Comparison of ENCODE assay signal across 16 cellular contexts in genomic region chr4:121777625-121778024, GRCh38. TPM values are rescaled to one million over a fixed set of nuclear protein-coding genes. Genes with fewer than 3 reads are reported as not detected.
DNase-seq lines count a peak whose midpoint lies in the region; ATAC-seq, FAIRE-seq and TF ChIP-seq lines count a peak whose summit lies in the region.
"Had no signal": no experiment of that assay in that cellular context is flagged by ENCODE, and none has a peak within 500 bp of the region (broad histone marks: within the 10 kb centered on the region; RNA-seq: fewer than 3 reads in every experiment).

No MANE protein-coding gene starts in this region.

- peaks cover 0 to 18% of the 10 kb centered on the region in 2 experiments; a peak in 2 of 4 replicates for H3K4me1 ChIP-seq in SK-N-SH (ENCODE audit: control insufficient read depth in 1 of 2, insufficient read depth in 2 of 2, low read depth in 1 of 2, low read length in 1 of 2)
- H3K4me1 ChIP-seq in testis = no peaks in the 10 kb centered on the region

- peaks cover 62% of the 10 kb centered on the region for H3K27me3 Mint-ChIP-seq in mesothelial cell of epicardium (ENCODE audit: low read depth)

- WGBS in SK-N-SH (ENCODE audit: low lambda C conversion rate) = 24% methylated on average over 3 of the region's 3 CpGs
- WGBS in testis, 2 donors = 45 to 59% methylated on average over 3 of the region's 3 CpGs

- CTCF ChIA-PET in SK-N-SH (lab: Yijun Ruan, JAX) = no interaction called here

- H3K27me3 ChIP-seq in SK-N-SH (ENCODE audit: insufficient read depth) (no peaks in the 10 kb centered on the region), testis (no peaks in the 10 kb centered on the region)

- no peaks in the 10 kb centered on the region for H3K4me1 Mint-ChIP-seq in mesothelial cell of epicardium

- H3K9me3 Mint-ChIP-seq in mesothelial cell of epicardium = no peaks in the 10 kb centered on the region
- H3K9me3 Mint-ChIP-seq: nephron progenitor cell had no signal

- no peak for FAIRE-seq in D721Med (lab: Jason Lieb, UNC)

- no peaks in the 10 kb centered on the region for H3K9me2 ChIP-seq in SK-N-SH

- no peak overlapping the region for H3K27ac Mint-ChIP-seq in mesothelial cell of epicardium
- H3K27ac Mint-ChIP-seq: nephron progenitor cell had no signal

- no peaks in the 10 kb centered on the region for H3K9me3 ChIP-seq in SK-N-SH
- no peaks in the 10 kb centered on the region for H3K9me3 ChIP-seq in testis

- POLR2A ChIA-PET in SK-N-SH (lab: Yijun Ruan, JAX) = no interaction called here

- H3K36me3 Mint-ChIP-seq in mesothelial cell of epicardium = no peaks in the 10 kb centered on the region

- no peak for TF ChIP-seq POLR2A in testis (IDR thresholded peaks at IDR 0.05)

- ATAC-seq in GM18868 (IDR thresholded peaks at IDR 0.05; ENCODE audit: unreplicated experiment) = peak; percentile 64
- ATAC-seq in HG03025 (IDR thresholded peaks at IDR 0.05; ENCODE audit: low FRiP score, unreplicated experiment) = peak; percentile 43

- no peak for TF ChIP-seq EP300 in SK-N-SH (IDR thresholded peaks at IDR 0.05; ENCODE audit: borderline replicate concordance in 1 of 2, low read depth in 1 of 2, low read length in 1 of 2)

- no peak for TF ChIP-seq RAD21 in SK-N-SH (IDR thresholded peaks at IDR 0.05; ENCODE audit: low read length)

- intact Hi-C loops in testis (cut with DNase I; ENCODE audit: low total_unique reads) = no loop called here

- peaks cover 9% of the 10 kb centered on the region for H3F3A ChIP-seq in SK-N-SH (replicated peaks; ENCODE audit: insufficient read depth)

- no peak overlapping the region for H3K4me3 Mint-ChIP-seq in mesothelial cell of epicardium
- H3K4me3 Mint-ChIP-seq: nephron progenitor cell had no signal

- H3K9ac ChIP-seq in SK-N-SH = peak overlapping the region; percentile 14; the same call in 1 of the 2 replicates

- in situ Hi-C loops in ACHN (cut with HindIII; ENCODE audit: low pct_ligation_motif_present, low pct_unique_long_range_greater_than_20kb, low sequenced_read_pairs) = no loop called here

- H3K4me3 ChIP-seq in SK-N-SH (ENCODE audit: low read depth in 2 of 2, low read length in 1 of 2) (no peak overlapping the region), testis (no peak overlapping the region)
- H3K4me3 ChIP-seq: SK-N-MC had no signal

- H3K4me2 ChIP-seq in SK-N-SH = 0 out of 2 replicates have a peak overlapping the region, but pooled peaks have one; percentile 7

- no peaks in the 10 kb centered on the region for H3K36me3 ChIP-seq in SK-N-SH (replicated peaks in 1 of 2; ENCODE audit: control insufficient read depth in 1 of 2, insufficient read depth in 2 of 2, low read length in 1 of 2)
- no peaks in the 10 kb centered on the region for H3K36me3 ChIP-seq in testis (ENCODE audit: low read depth, missing control alignments)

- DNase-seq in ACHN (peak; percentile 10), SK-N-SH (no peak), D721Med (ENCODE audit: insufficient read length, low spot score) (no peak), testis (no peak), mesothelial cell of epicardium (ENCODE audit: low spot score in 2 of 2, unreplicated experiment in 2 of 2) (no peak), NCI-H2171 treated with DMSO at 0.1 percent for 48 hours (lab: John Stamatoyannopoulos, UW) (no peak)
- DNase-seq: activated gamma-delta T cell treated with Interleukin-2 at 50 U/mL for 16 hours, cerebellar nuclear complex, GOT3, islet precursor cell, NCI-H2171, nephron progenitor cell had no signal

- peak overlapping the region; percentile 55 for H2AFZ ChIP-seq in SK-N-SH (ENCODE audit: low read depth)

- no peaks in the 10 kb centered on the region for H4K20me1 ChIP-seq in SK-N-SH (ENCODE audit: insufficient read depth)

- H3K79me2 ChIP-seq in SK-N-SH (ENCODE audit: insufficient read depth) = no peaks in the 10 kb centered on the region

- TF ChIP-seq CTCF in SK-N-SH (IDR thresholded peaks at IDR 0.05) (no peak), D721Med (IDR thresholded peaks at IDR 0.05; ENCODE audit: insufficient read depth, missing control alignments) (no peak), testis (IDR thresholded peaks at IDR 0.05) (no peak), mesothelial cell of epicardium (IDR thresholded peaks at IDR 0.05; ENCODE audit: unreplicated experiment) (no peak)

- H3K27ac ChIP-seq in SK-N-SH (ENCODE audit: low read depth in 2 of 2, low read length in 1 of 2) (peak overlapping the region; percentile 60 to 75; a peak in 3 of 4 replicates), testis (no peak overlapping the region)
- H3K27ac ChIP-seq: C4-2B, SK-N-MC had no signal

TF ChIP-seq in SK-N-SH, 30 proteins besides CTCF, POLR2A, EP300 and RAD21 (continues in another document):
- TF ChIP-seq RXRA (IDR thresholded peaks at IDR 0.05; ENCODE audit: borderline replicate concordance, low read depth) = no peak
- TF ChIP-seq YY1 (IDR thresholded peaks at IDR 0.05; ENCODE audit: low read depth) = no peak
- TF ChIP-seq JUND (IDR thresholded peaks at IDR 0.05) = no peak
- TF ChIP-seq, protein P1, sequence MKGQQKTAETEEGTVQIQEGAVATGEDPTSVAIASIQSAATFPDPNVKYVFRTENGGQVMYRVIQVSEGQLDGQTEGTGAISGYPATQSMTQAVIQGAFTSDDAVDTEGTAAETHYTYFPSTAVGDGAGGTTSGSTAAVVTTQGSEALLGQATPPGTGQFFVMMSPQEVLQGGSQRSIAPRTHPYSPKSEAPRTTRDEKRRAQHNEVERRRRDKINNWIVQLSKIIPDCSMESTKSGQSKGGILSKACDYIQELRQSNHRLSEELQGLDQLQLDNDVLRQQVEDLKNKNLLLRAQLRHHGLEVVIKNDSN (IDR thresholded peaks at IDR 0.05; ENCODE audit: borderline replicate concordance, low read depth) = no peak
- no peak for TF ChIP-seq NFIC (IDR thresholded peaks at IDR 0.05; ENCODE audit: borderline replicate concordance)
- no peak for TF ChIP-seq FOXM1 (IDR thresholded peaks at IDR 0.05; ENCODE audit: low read depth)
- TF ChIP-seq TCF12 (IDR thresholded peaks at IDR 0.05) = no peak
- no peak for TF ChIP-seq NRF1 (IDR thresholded peaks at IDR 0.05; ENCODE audit: low read depth, low read length)
- TF ChIP-seq ZBTB33 (IDR thresholded peaks at IDR 0.05; ENCODE audit: borderline replicate concordance, low read depth) = no peak
- TF ChIP-seq, protein P2, sequence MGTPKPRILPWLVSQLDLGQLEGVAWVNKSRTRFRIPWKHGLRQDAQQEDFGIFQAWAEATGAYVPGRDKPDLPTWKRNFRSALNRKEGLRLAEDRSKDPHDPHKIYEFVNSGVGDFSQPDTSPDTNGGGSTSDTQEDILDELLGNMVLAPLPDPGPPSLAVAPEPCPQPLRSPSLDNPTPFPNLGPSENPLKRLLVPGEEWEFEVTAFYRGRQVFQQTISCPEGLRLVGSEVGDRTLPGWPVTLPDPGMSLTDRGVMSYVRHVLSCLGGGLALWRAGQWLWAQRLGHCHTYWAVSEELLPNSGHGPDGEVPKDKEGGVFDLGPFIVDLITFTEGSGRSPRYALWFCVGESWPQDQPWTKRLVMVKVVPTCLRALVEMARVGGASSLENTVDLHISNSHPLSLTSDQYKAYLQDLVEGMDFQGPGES (IDR thresholded peaks at IDR 0.05; ENCODE audit: low read depth, low read length) = no peak
- no peak for TF ChIP-seq EZH2phosphoT487 (IDR thresholded peaks at IDR 0.05; ENCODE audit: borderline replicate concordance, low read depth)
- no peak for TF ChIP-seq RCOR1 (IDR thresholded peaks at IDR 0.05; ENCODE audit: low read length)

RNA-seq across cellular contexts. Expression of gene SMIM43, which starts 12.7 kb away (rescaled TPM):
- polyA plus RNA-seq in SK-N-SH (2012; rRNA removed) (37.2 and 59.1 TPM in 2 replicates), testis (ENCODE audit: insufficient read depth, low read depth, low replicate concordance) (0.30 TPM)
- polyA plus RNA-seq in SK-N-SH (2012; cell fraction: cytosol; rRNA removed) = 50.5 and 56.0 TPM in 2 replicates
- polyA plus RNA-seq in SK-N-SH (2012; cell fraction: nucleus; rRNA removed) = 59.9 and 106 TPM in 2 replicates
- total RNA-seq in testis (under 1 TPM; 0.25 to 0.87 TPM), mesothelial cell of epicardium (not detected in 3 replicates)

RNA-seq across cellular contexts. Expression of gene EXOSC9, which starts 23.5 kb away (rescaled TPM):
- polyA plus RNA-seq in SK-N-SH (2012; rRNA removed) (38.8 and 49.5 TPM in 2 replicates), testis (ENCODE audit: insufficient read depth, low read depth, low replicate concordance) (74.6 TPM)
- polyA plus RNA-seq in SK-N-SH (2012; cell fraction: cytosol; rRNA removed) = 50.8 and 60.6 TPM in 2 replicates
- 28.9 and 68.8 TPM in 2 replicates for polyA plus RNA-seq in SK-N-SH (2012; cell fraction: nucleus; rRNA removed)
- total RNA-seq in testis (10 to 100 TPM; 52.2 to 55.7 TPM), mesothelial cell of epicardium (29.8 to 33.5 TPM (median 30.0 TPM) in 3 replicates)

RNA-seq across cellular contexts. Expression of gene CCNA2, which starts 46.1 kb away (rescaled TPM):
- polyA plus RNA-seq in SK-N-SH (2012; rRNA removed) (23.0 and 23.8 TPM in 2 replicates), testis (ENCODE audit: insufficient read depth, low read depth, low replicate concordance) (10.2 TPM)
- polyA plus RNA-seq in SK-N-SH (2012; cell fraction: cytosol; rRNA removed) = 27.7 and 29.2 TPM in 2 replicates
- polyA plus RNA-seq in SK-N-SH (2012; cell fraction: nucleus; rRNA removed) = 10.8 and 15.6 TPM in 2 replicates
- total RNA-seq in testis (1 to 10 TPM; 6.3 to 8.0 TPM), mesothelial cell of epicardium (17.5 to 18.7 TPM (median 18.6 TPM) in 3 replicates)

Comparison
In these comparisons a context has a peak if more than half of its experiments do, and no peak if none do; other contexts are left out.
1. H3K27ac ChIP-seq: peak in SK-N-SH (2 of 2); none in testis (0 of 2).